Comparison of ENCODE assay signal across 10 cellular contexts in the genomic region with DNA sequence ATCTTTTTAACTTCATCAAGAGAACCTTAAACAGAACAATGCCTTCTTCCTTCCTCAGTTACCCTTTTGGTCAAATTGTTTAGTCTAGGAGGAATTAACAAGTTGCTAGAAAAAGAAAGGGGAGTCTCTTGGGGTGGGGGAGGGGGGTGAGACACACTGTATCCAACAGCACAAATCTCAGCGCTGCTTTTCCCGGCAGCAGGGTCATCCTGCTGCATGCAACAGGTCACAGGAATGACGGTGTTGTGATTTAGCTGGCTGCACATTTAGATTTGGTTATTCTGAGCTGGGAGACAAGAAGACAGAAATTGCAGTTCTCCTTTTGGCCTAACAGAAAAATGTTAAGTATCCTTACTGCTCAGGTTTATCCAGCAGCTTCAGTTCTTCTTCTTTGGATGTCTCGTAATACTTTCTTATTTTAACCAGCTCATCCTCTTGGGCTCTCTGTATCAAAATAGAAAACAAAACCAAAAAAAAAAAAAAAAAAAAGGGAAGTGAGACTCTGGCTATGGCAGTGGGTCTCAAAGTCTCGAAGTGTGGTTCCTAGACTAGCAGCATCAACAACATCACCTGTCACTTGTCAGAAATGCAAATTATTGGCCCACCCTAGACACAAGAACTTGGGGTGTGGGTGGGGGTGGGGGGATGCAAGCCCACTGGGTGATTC.
DNase-seq lines count a peak whose midpoint lies in the region; ATAC-seq and TF ChIP-seq lines count a peak whose summit lies in the region.
"Had no signal": no experiment of that assay in that cellular context is flagged by ENCODE, and none has a peak within 500 bp of the region (broad histone marks: within the 10 kb centered on the region; RNA-seq: fewer than 3 reads in every experiment).

No MANE protein-coding gene starts in this region.

- peaks cover 55% of the 10 kb centered on the region for H3K79me2 ChIP-seq in SK-N-SH (ENCODE audit: insufficient read depth)
- no peaks in the 10 kb centered on the region for H3K79me2 ChIP-seq in smooth muscle cell (ENCODE audit: low read depth)

- no peak for ATAC-seq in SK-N-SH treated with all-trans-retinoic acid at 6 μM for 48 hours
- ATAC-seq in HG03159 (IDR thresholded peaks at IDR 0.05; ENCODE audit: unreplicated experiment) = peak; percentile 96

- H3K4me1 ChIP-seq in SK-N-SH (ENCODE audit: control insufficient read depth in 1 of 2, insufficient read depth in 2 of 2, low read depth in 1 of 2, low read length in 1 of 2) (peaks cover 6 to 12% of the 10 kb centered on the region in 2 experiments), thyroid gland (peaks cover 0 to 16% of the 10 kb centered on the region in 2 donors), smooth muscle cell (ENCODE audit: low read depth) (peaks cover 21% of the 10 kb centered on the region)

- no peak for TF ChIP-seq EP300 in SK-N-SH (IDR thresholded peaks at IDR 0.05; ENCODE audit: borderline replicate concordance in 1 of 2, low read depth in 1 of 2, low read length in 1 of 2)

- H3K9ac ChIP-seq in SK-N-SH = peak overlapping the region; percentile 44; the same call in 1 of the 2 replicates
- no peak overlapping the region for H3K9ac ChIP-seq in smooth muscle cell (ENCODE audit: low read depth)

- H2AFZ ChIP-seq in SK-N-SH (ENCODE audit: low read depth) (no peak overlapping the region), smooth muscle cell (ENCODE audit: low read depth) (no peak overlapping the region)

- TF ChIP-seq POLR2A in thyroid gland (IDR thresholded peaks at IDR 0.05) = no peak
- no peak for TF ChIP-seq POLR2A in erythroblast (IDR thresholded peaks at IDR 0.05; ENCODE audit: low read length)

- DNase-seq in SK-N-SH = no peak
- DNase-seq in dermis blood vessel endothelial cell = peak; percentile 28
- peak; percentile 9 to 21 for DNase-seq in thyroid gland
- DNase-seq in central memory CD4-positive, alpha-beta T cell = no peak
- DNase-seq in erythroblast (lab: John Stamatoyannopoulos, UW) = no peak
- no peak for DNase-seq in smooth muscle cell (lab: John Stamatoyannopoulos, UW; ENCODE audit: unreplicated experiment)
- DNase-seq: NCI-H2227 treated with DMSO at 0.1 percent for 48 hours had no signal

- H3F3A ChIP-seq in SK-N-SH (replicated peaks; ENCODE audit: insufficient read depth) (peaks cover 11% of the 10 kb centered on the region), smooth muscle cell (ENCODE audit: low read depth) (no peaks in the 10 kb centered on the region)

- no peaks in the 10 kb centered on the region for H3K9me2 ChIP-seq in SK-N-SH

- H3K36me3 ChIP-seq in SK-N-SH (replicated peaks in 1 of 2; ENCODE audit: control insufficient read depth in 1 of 2, insufficient read depth in 2 of 2, low read length in 1 of 2) (peaks cover 35 to 41% of the 10 kb centered on the region in 2 experiments), thyroid gland (no peaks in the 10 kb centered on the region), smooth muscle cell (ENCODE audit: low read depth) (no peaks in the 10 kb centered on the region)

- 88% methylated on average over 5 of the region's 5 CpGs for WGBS in SK-N-SH (ENCODE audit: low lambda C conversion rate)
- WGBS in thyroid gland, 2 donors = 32 to 34% methylated on average over 5 of the region's 5 CpGs
- 66% methylated on average over 5 of the region's 5 CpGs for WGBS in smooth muscle cell (ENCODE audit: low lambda C conversion rate)

- TF ChIP-seq CTCF in SK-N-SH (IDR thresholded peaks at IDR 0.05) = no peak
- no peak for TF ChIP-seq CTCF in thyroid gland (IDR thresholded peaks at IDR 0.05)
- TF ChIP-seq CTCF in smooth muscle cell (IDR thresholded peaks at IDR 0.05; ENCODE audit: borderline replicate concordance, insufficient read depth, poor library complexity, severe bottlenecking) = no peak

- no peaks in the 10 kb centered on the region for H3K27me3 ChIP-seq in SK-N-SH (ENCODE audit: insufficient read depth)
- no peaks in the 10 kb centered on the region for H3K27me3 ChIP-seq in thyroid gland
- no peaks in the 10 kb centered on the region for H3K27me3 ChIP-seq in smooth muscle cell (ENCODE audit: low read depth)

- H4K20me1 ChIP-seq in SK-N-SH (ENCODE audit: insufficient read depth) (no peaks in the 10 kb centered on the region), smooth muscle cell (ENCODE audit: low read depth) (no peaks in the 10 kb centered on the region)

- TF ChIP-seq RAD21 in SK-N-SH (IDR thresholded peaks at IDR 0.05; ENCODE audit: low read length) = no peak

- H3K4me2 ChIP-seq in SK-N-SH (no peak overlapping the region), smooth muscle cell (no peak overlapping the region)

- H3K27ac ChIP-seq in SK-N-SH (ENCODE audit: low read depth in 2 of 2, low read length in 1 of 2) = peak overlapping the region in 1 of 2 experiments; percentile 83; a peak in 2 of 4 replicates
- H3K27ac ChIP-seq in thyroid gland = no peak overlapping the region
- H3K27ac ChIP-seq in smooth muscle cell (ENCODE audit: low read depth) = no peak overlapping the region
- H3K27ac ChIP-seq: 22Rv1 had no signal

- POLR2A ChIA-PET in SK-N-SH (lab: Yijun Ruan, JAX) = no interaction called here

- CTCF ChIA-PET in SK-N-SH (lab: Yijun Ruan, JAX) = interaction anchor here (0.7 to 1.4 kb wide), 5 partner anchors 9 to 245 kb away, joined by 3 to 4 read pairs (median 4); no protein-coding TSS in a partner anchor

- no peaks in the 10 kb centered on the region for H3K9me3 ChIP-seq in SK-N-SH
- no peaks in the 10 kb centered on the region for H3K9me3 ChIP-seq in thyroid gland
- no peaks in the 10 kb centered on the region for H3K9me3 ChIP-seq in smooth muscle cell (replicated peaks; ENCODE audit: low read depth)

- H3K4me3 ChIP-seq in SK-N-SH (ENCODE audit: low read depth in 2 of 2, low read length in 1 of 2) = no peak overlapping the region
- no peak overlapping the region for H3K4me3 ChIP-seq in thyroid gland (replicated peaks in 1 of 3)
- no peak overlapping the region for H3K4me3 ChIP-seq in smooth muscle cell

- intact Hi-C loops in thyroid gland (cut with DNase I) = no loop called here

TF ChIP-seq in SK-N-SH, 30 proteins besides CTCF, POLR2A, EP300 and RAD21:
- no peak for TF ChIP-seq FOSL2 (IDR thresholded peaks at IDR 0.05; ENCODE audit: borderline replicate concordance, low read depth)
- no peak for TF ChIP-seq FOXJ3 (CRISPR knock-in tag; IDR thresholded peaks at IDR 0.05)
- TF ChIP-seq MXI1 (IDR thresholded peaks at IDR 0.05; ENCODE audit: low read depth, low read length) = no peak
- TF ChIP-seq SIN3A (IDR thresholded peaks at IDR 0.05; ENCODE audit: borderline replicate concordance, low read depth, low read length) = no peak
- no peak for TF ChIP-seq JUND (IDR thresholded peaks at IDR 0.05)
- TF ChIP-seq ELF1 (IDR thresholded peaks at IDR 0.05) = no peak
- no peak for TF ChIP-seq POLR2AphosphoS5 (IDR thresholded peaks at IDR 0.05; ENCODE audit: low read depth, low read length)
- no peak for TF ChIP-seq RXRA (IDR thresholded peaks at IDR 0.05; ENCODE audit: borderline replicate concordance, low read depth)
- TF ChIP-seq MEF2A (IDR thresholded peaks at IDR 0.05; ENCODE audit: borderline replicate concordance, low read depth) = no peak
- TF ChIP-seq CHD2 (IDR thresholded peaks at IDR 0.05; ENCODE audit: low read length, partially characterized antibody) = no peak
- no peak for TF ChIP-seq EZH2phosphoT487 (IDR thresholded peaks at IDR 0.05; ENCODE audit: borderline replicate concordance, low read depth)
- no peak for TF ChIP-seq YY1 (IDR thresholded peaks at IDR 0.05; ENCODE audit: low read depth)
- no peak for TF ChIP-seq GATA2 (CRISPR knock-in tag; IDR thresholded peaks at IDR 0.05)
- TF ChIP-seq, protein P1, sequence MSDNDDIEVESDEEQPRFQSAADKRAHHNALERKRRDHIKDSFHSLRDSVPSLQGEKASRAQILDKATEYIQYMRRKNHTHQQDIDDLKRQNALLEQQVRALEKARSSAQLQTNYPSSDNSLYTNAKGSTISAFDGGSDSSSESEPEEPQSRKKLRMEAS (IDR thresholded peaks at IDR 0.05; ENCODE audit: low read depth) = no peak
- TF ChIP-seq TAF1 (IDR thresholded peaks at IDR 0.05; ENCODE audit: borderline replicate concordance, low read depth, low read length) = no peak
- no peak for TF ChIP-seq FOXM1 (IDR thresholded peaks at IDR 0.05; ENCODE audit: low read depth)
TF ChIP-seq in SK-N-SH: peak in this region for 0.

TF ChIP-seq in SK-N-SH treated with all-trans-retinoic acid at 6 μM for 48 hours, 23 proteins besides CTCF, POLR2A, EP300 and RAD21:
- TF ChIP-seq SNAI2 (CRISPR knock-in tag; IDR thresholded peaks at IDR 0.05) (no peak), OSR1 (CRISPR knock-in tag; IDR thresholded peaks at IDR 0.05) (no peak), TOX (CRISPR knock-in tag; IDR thresholded peaks at IDR 0.05; ENCODE audit: borderline replicate concordance) (no peak), ZNF70 (CRISPR knock-in tag; IDR thresholded peaks at IDR 0.05) (no peak), ZFP30 (CRISPR knock-in tag; IDR thresholded peaks at IDR 0.05) (no peak), ZFP3 (CRISPR knock-in tag; IDR thresholded peaks at IDR 0.05) (no peak), ARNTL (CRISPR knock-in tag; IDR thresholded peaks at IDR 0.05; ENCODE audit: borderline replicate concordance, low read depth) (no peak), ISL1 (CRISPR knock-in tag; IDR thresholded peaks at IDR 0.05) (no peak), PPARA (CRISPR knock-in tag; IDR thresholded peaks at IDR 0.05; ENCODE audit: borderline replicate concordance) (no peak), ZNF8 (CRISPR knock-in tag; IDR thresholded peaks at IDR 0.05) (no peak), CSDC2 (CRISPR knock-in tag; IDR thresholded peaks at IDR 0.05) (no peak), TCF4 (CRISPR knock-in tag; IDR thresholded peaks at IDR 0.05; ENCODE audit: borderline replicate concordance) (no peak)
- TF ChIP-seq, protein P2, sequence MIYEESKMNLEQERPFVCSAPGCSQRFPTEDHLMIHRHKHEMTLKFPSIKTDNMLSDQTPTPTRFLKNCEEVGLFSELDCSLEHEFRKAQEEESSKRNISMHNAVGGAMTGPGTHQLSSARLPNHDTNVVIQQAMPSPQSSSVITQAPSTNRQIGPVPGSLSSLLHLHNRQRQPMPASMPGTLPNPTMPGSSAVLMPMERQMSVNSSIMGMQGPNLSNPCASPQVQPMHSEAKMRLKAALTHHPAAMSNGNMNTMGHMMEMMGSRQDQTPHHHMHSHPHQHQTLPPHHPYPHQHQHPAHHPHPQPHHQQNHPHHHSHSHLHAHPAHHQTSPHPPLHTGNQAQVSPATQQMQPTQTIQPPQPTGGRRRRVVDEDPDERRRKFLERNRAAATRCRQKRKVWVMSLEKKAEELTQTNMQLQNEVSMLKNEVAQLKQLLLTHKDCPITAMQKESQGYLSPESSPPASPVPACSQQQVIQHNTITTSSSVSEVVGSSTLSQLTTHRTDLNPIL (CRISPR knock-in tag; IDR thresholded peaks at IDR 0.05; ENCODE audit: low read depth) = no peak

Comparison
In these comparisons a context has a peak if more than half of its experiments do, and no peak if none do; other contexts are left out.
1. DNase-seq: peak in dermis blood vessel endothelial cell (single experiment) and thyroid gland (2 of 2); none in SK-N-SH (single experiment), central memory CD4-positive, alpha-beta T cell (single experiment), erythroblast (0 of 2) and smooth muscle cell (single experiment).